ENCODE assay signal across 8 cellular contexts in genomic region chr14:68816183-68816942, GRCh38. TPM values are rescaled to one million over a fixed set of nuclear protein-coding genes. Genes with fewer than 3 reads are reported as not detected.
DNase-seq lines count a peak whose midpoint lies in the region; ATAC-seq and TF ChIP-seq lines count a peak whose summit lies in the region.

No MANE protein-coding gene starts in this region.

- H3K27me3 Mint-ChIP-seq in stimulated activated naive CD8-positive, alpha-beta T cell treated with anti-CD3 and anti-CD28 coated beads, Interleukin-15, amount 100 ng/mL, for 72 hours, result no peaks in the 10 kb centered on the region

- peaks cover 43% of the 10 kb centered on the region for H3K4me1 ChIP-seq in DND-41 (ENCODE audit: insufficient read depth, low read length)
- peaks cover 53% of the 10 kb centered on the region for H3K4me1 ChIP-seq in Karpas-422 (ENCODE audit: low read length)

- H3K9me3 ChIP-seq in DND-41 (ENCODE audit: insufficient read depth, low read length, severe bottlenecking) (no peaks in the 10 kb centered on the region), Karpas-422 (ENCODE audit: low read length) (no peaks in the 10 kb centered on the region), neural cell (ENCODE audit: low read length) (no peaks in the 10 kb centered on the region)

- ATAC-seq in DND-41 (ENCODE audit: insufficient read depth, low read depth) (peak; percentile 80), GM21786 (IDR thresholded peaks at IDR 0.05; ENCODE audit: unreplicated experiment) (peak; percentile 37)
- peak; percentile 86 for ATAC-seq in stimulated activated naive CD8-positive, alpha-beta T cell treated with anti-CD3 and anti-CD28 coated beads, Interleukin-15, amount 100 ng/mL, for 72 hours

- no peaks in the 10 kb centered on the region for H3K36me3 ChIP-seq in DND-41 (ENCODE audit: insufficient read depth, low read length)
- H3K36me3 ChIP-seq in Karpas-422 (ENCODE audit: insufficient read depth, low read length), result no peaks in the 10 kb centered on the region
- H3K36me3 ChIP-seq in neural cell (ENCODE audit: insufficient read depth, low read length), result no peaks in the 10 kb centered on the region

- no peaks in the 10 kb centered on the region for H3K27me3 ChIP-seq in DND-41 (ENCODE audit: insufficient read depth, low read length, poor library complexity)
- no peaks in the 10 kb centered on the region for H3K27me3 ChIP-seq in Karpas-422 (ENCODE audit: low read length)
- no peaks in the 10 kb centered on the region for H3K27me3 ChIP-seq in neural cell (ENCODE audit: insufficient read depth, low read depth, low read length)

- H3K9me3 Mint-ChIP-seq in stimulated activated naive CD8-positive, alpha-beta T cell treated with anti-CD3 and anti-CD28 coated beads, Interleukin-15, amount 100 ng/mL, for 72 hours, result no peaks in the 10 kb centered on the region

- H3K4me3 ChIP-seq in DND-41 (ENCODE audit: low read depth in 1 of 2, low read length in 2 of 2) (peak overlapping the region; percentile 22 to 60), Karpas-422 (ENCODE audit: low read length) (peak overlapping the region; percentile 72), fibroblast of the aortic adventitia (ENCODE audit: low read depth, low read length) (peak overlapping the region; percentile 51), neural cell (ENCODE audit: low read length) (peak overlapping the region; percentile 66)

- H3K4me3 Mint-ChIP-seq in stimulated activated naive CD8-positive, alpha-beta T cell treated with anti-CD3 and anti-CD28 coated beads, Interleukin-15, amount 100 ng/mL, for 72 hours, result peak overlapping the region; percentile 73 to 86

- TF ChIP-seq CTCF in DND-41 (IDR thresholded peaks at IDR 0.05; ENCODE audit: borderline replicate concordance, extremely low read depth, low read length, poor library complexity, severe bottlenecking) (peak; percentile 98), RWPE1 (conservative IDR thresholded peaks at IDR 0.05; ENCODE audit: low read depth) (peak; percentile 91), fibroblast of the aortic adventitia (IDR thresholded peaks at IDR 0.05; ENCODE audit: insufficient read depth, low read length) (peak; percentile 92), neural cell (IDR thresholded peaks at IDR 0.05; ENCODE audit: poor library complexity, severe bottlenecking) (peak; percentile 99)

- no peaks in the 10 kb centered on the region for H3K9me2 ChIP-seq in Karpas-422 (replicated peaks; ENCODE audit: insufficient read depth, low read length)
- H3K9me2 ChIP-seq in neural cell (ENCODE audit: insufficient read depth, low read length), result no peaks in the 10 kb centered on the region

- H4K20me1 ChIP-seq in DND-41 (ENCODE audit: insufficient read depth, low read length), result no peaks in the 10 kb centered on the region
- no peaks in the 10 kb centered on the region for H4K20me1 ChIP-seq in Karpas-422 (ENCODE audit: insufficient read depth, low read depth, low read length)
- H4K20me1 ChIP-seq in neural cell (ENCODE audit: insufficient read depth), result no peaks in the 10 kb centered on the region

- H3K27ac ChIP-seq in DND-41 (ENCODE audit: low read length) (peak overlapping the region; percentile 91), Karpas-422 (ENCODE audit: low read length) (peak overlapping the region; percentile 80), RWPE1 (peak overlapping the region; percentile 94), neural cell (ENCODE audit: low read length) (peak overlapping the region; percentile 37)

- H3K4me1 Mint-ChIP-seq in stimulated activated naive CD8-positive, alpha-beta T cell treated with anti-CD3 and anti-CD28 coated beads, Interleukin-15, amount 100 ng/mL, for 72 hours, result peaks cover 90% of the 10 kb centered on the region

- CTCF ChIA-PET in RWPE1 (lab: Yijun Ruan, JAX), result interaction anchor here (0.5 to 2.3 kb wide), 21 partner anchors 9 to 883 kb away, joined by 3 to 22 read pairs (median 3); no protein-coding TSS in a partner anchor

- no peaks in the 10 kb centered on the region; the same call in 1 of the 2 replicates for H3K79me2 ChIP-seq in DND-41 (ENCODE audit: insufficient read depth, low read length)
- 0 out of 2 replicates have a peak, but pooled peaks cover 4% of the 10 kb centered on the region for H3K79me2 ChIP-seq in Karpas-422 (ENCODE audit: low read length)
- no peaks in the 10 kb centered on the region for H3K79me2 ChIP-seq in neural cell (replicated peaks; ENCODE audit: insufficient read depth, low read length)

- peak; percentile 100 for TF ChIP-seq RAD21 in neural cell (conservative IDR thresholded peaks at IDR 0.05)

- TF ChIP-seq EP300 in neural cell (conservative IDR thresholded peaks at IDR 0.05; ENCODE audit: poor library complexity, severe bottlenecking), result peak; percentile 41

- POLR2A ChIA-PET in RWPE1 (lab: Yijun Ruan, JAX; ENCODE audit: low non-redundant PET), result interaction anchor here (0.5 kb wide), 1 partner anchor 858 kb away, joined by 3 read pairs; no protein-coding TSS in a partner anchor

- H3K4me2 ChIP-seq in DND-41 (ENCODE audit: insufficient read depth, low read length) (peak overlapping the region; percentile 73), Karpas-422 (ENCODE audit: low read depth, low read length, poor library complexity, severe bottlenecking) (peak overlapping the region; percentile 96), neural cell (ENCODE audit: low read length) (no peak overlapping the region)

- H3F3A ChIP-seq in neural cell (ENCODE audit: insufficient read depth, low read length, poor library complexity, severe bottlenecking), result no peaks in the 10 kb centered on the region

- DNase-seq in DND-41 (peak; percentile 88), Karpas-422 (peak; percentile 98), RWPE1 (ENCODE audit: low spot score) (peak; percentile 87), fibroblast of the aortic adventitia (ENCODE audit: low read depth) (peak; percentile 91)
- DNase-seq in activated effector memory CD4-positive, alpha-beta T cell treated with Interleukin-2 at 50 U/mL for 16 hours, result peak; percentile 81
- peak; percentile 94 to 95 for DNase-seq in stimulated activated naive CD8-positive, alpha-beta T cell treated with anti-CD3 and anti-CD28 coated beads, Interleukin-15, amount 100 ng/mL, for 72 hours

- H2AFZ ChIP-seq in DND-41 (ENCODE audit: low read depth, low read length), result peak overlapping the region; percentile 91
- H2AFZ ChIP-seq in Karpas-422 (ENCODE audit: low read length), result peak overlapping the region; percentile 91
- H2AFZ ChIP-seq in neural cell (ENCODE audit: low read depth, low read length), result peak overlapping the region; percentile 27

- peak overlapping the region; percentile 96 to 97 for H3K27ac Mint-ChIP-seq in stimulated activated naive CD8-positive, alpha-beta T cell treated with anti-CD3 and anti-CD28 coated beads, Interleukin-15, amount 100 ng/mL, for 72 hours

- peak overlapping the region; percentile 86 for H3K9ac ChIP-seq in DND-41 (ENCODE audit: low read depth, low read length)
- peak overlapping the region; percentile 90 for H3K9ac ChIP-seq in Karpas-422 (ENCODE audit: low read length)
- peak overlapping the region; percentile 72 for H3K9ac ChIP-seq in neural cell (ENCODE audit: low read length)

TF ChIP-seq in neural cell, 6 proteins besides CTCF, POLR2A, EP300 and RAD21:
- TF ChIP-seq EZH2 (IDR thresholded peaks at IDR 0.05; ENCODE audit: borderline replicate concordance, insufficient read depth, low read length, poor library complexity, severe bottlenecking), result no peak
- peak; percentile 38 for TF ChIP-seq POLR2AphosphoS5 (IDR thresholded peaks at IDR 0.05)
- peak; percentile 47 for TF ChIP-seq MXI1 (conservative IDR thresholded peaks at IDR 0.05; ENCODE audit: poor library complexity, severe bottlenecking)
- no peak for TF ChIP-seq REST (IDR thresholded peaks at IDR 0.05; ENCODE audit: borderline replicate concordance)
- TF ChIP-seq TAF1 (IDR thresholded peaks at IDR 0.05; ENCODE audit: low read depth), result no peak
- peak; percentile 100 for TF ChIP-seq SMC3 (conservative IDR thresholded peaks at IDR 0.05; ENCODE audit: poor library complexity)

RNA-seq across cellular contexts. Expression of gene ZFP36L1, which starts 23.5 kb away (rescaled TPM):
- 76.8 and 118 TPM in 2 replicates for total RNA-seq in Karpas-422 (2014; rRNA removed; shearing (Covaris generic); ENCODE audit: low replicate concordance)
- 24.1 and 53.8 TPM in 2 replicates for total RNA-seq in fibroblast of the aortic adventitia (ENCODE audit: low replicate concordance)
- polyA plus RNA-seq in neural cell, result 0.12 and 0.48 TPM in 2 replicates
- polyA minus RNA-seq in neural cell, result 0.73 and 1.6 TPM in 2 replicates

Comparison
In these comparisons a context has a peak if more than half of its experiments do, and no peak if none do; other contexts are left out.
1. Peak in every context shown above with its lines: DNase-seq, ATAC-seq, H3K4me3 ChIP-seq and H3K27ac ChIP-seq.
2. H2AFZ ChIP-seq: peak in every context shown above with its lines; median percentile 91 in DND-41; 91 in Karpas-422; 27 in neural cell.
3. H3K27ac ChIP-seq: peak in every context shown above with its lines; median percentile 94 in RWPE1; 91 in DND-41; 80 in Karpas-422; 37 in neural cell.